9 cellular contexts compared by ENCODE assay signal in genomic region chr1:108433404-108433803, GRCh38. TPM values are rescaled to one million over a fixed set of nuclear protein-coding genes. Genes with fewer than 3 reads are reported as not detected.
"Had no signal": no experiment of that assay in that cellular context is flagged by ENCODE, and none has a peak within 500 bp of the region (broad histone marks: within the 10 kb centered on the region; RNA-seq: fewer than 3 reads in every experiment).

No MANE protein-coding gene starts in this region.

RNA-seq across cellular contexts. Expression of gene NBPF6, which starts 16.7 kb away (rescaled TPM):
- total RNA-seq: activated B cell treated with CpG ODN at 0.5 μM for 24 hours; activated CD4-positive, alpha-beta memory T cell treated with anti-CD3 and anti-CD28 coated beads, Interleukin-2, amount 10 ng/mL, durations not matched to agents 7 days and 5 days; activated CD4-positive, alpha-beta T cell treated with anti-CD3 and anti-CD28 coated beads for 36 hours; activated CD4-positive, alpha-beta T cell treated with anti-CD3 and anti-CD28 coated beads, Interleukin-2, amount 10 ng/mL, durations not matched to agents 7 days and 5 days; activated CD8-positive, alpha-beta memory T cell treated with anti-CD3 and anti-CD28 coated beads for 36 hours; activated CD8-positive, alpha-beta memory T cell treated with anti-CD3 and anti-CD28 coated beads, Interleukin-2, amount 10 ng/mL, durations not matched to agents 7 days and 5 days; activated CD8-positive, alpha-beta T cell treated with anti-CD3 and anti-CD28 coated beads for 36 hours; activated CD8-positive, alpha-beta T cell treated with anti-CD3 and anti-CD28 coated beads, Interleukin-2, amount 10 ng/mL, durations not matched to agents 7 days and 5 days; T-helper 2 cell treated with Interferon-gamma antibody and Interleukin-4, amounts not matched to agents 100 ng/mL and 5 ng/mL, for 36 hours had no signal
